ENCODE assay signal across 9 cellular contexts in genomic region chr3:15319575-15319974, GRCh38. TPM values are rescaled to one million over a fixed set of nuclear protein-coding genes. Genes with fewer than 3 reads are reported as not detected.
DNase-seq lines count a peak whose midpoint lies in the region; ATAC-seq and TF ChIP-seq lines count a peak whose summit lies in the region.
"Had no signal": no experiment of that assay in that cellular context is flagged by ENCODE, and none has a peak within 500 bp of the region (broad histone marks: within the 10 kb centered on the region; RNA-seq: fewer than 3 reads in every experiment).

No MANE protein-coding gene starts in this region.

- intact Hi-C loops in activated CD4-positive, alpha-beta T cell treated with anti-CD3 and anti-CD28 coated beads for 36 hours (cut with DNase I, micrococcal nuclease): no loop called here
- intact Hi-C loops in transverse colon (cut with DNase I; ENCODE audit: low total_unique reads): no loop called here

- H3K4me1 Mint-ChIP-seq in activated CD4-positive, alpha-beta T cell treated with anti-CD3 and anti-CD28 coated beads for 36 hours: peaks cover 74% of the 10 kb centered on the region
- H3K4me1 Mint-ChIP-seq in brain: peaks cover 67% of the 10 kb centered on the region

- H3K36me3 Mint-ChIP-seq in activated CD4-positive, alpha-beta T cell treated with anti-CD3 and anti-CD28 coated beads for 36 hours (ENCODE audit: low read depth): peaks cover 1% of the 10 kb centered on the region
- H3K36me3 Mint-ChIP-seq in brain: peaks cover 7% of the 10 kb centered on the region

- H3K4me3 Mint-ChIP-seq in activated CD4-positive, alpha-beta T cell treated with anti-CD3 and anti-CD28 coated beads for 36 hours: no peak overlapping the region
- peak overlapping the region in 4 of 5 experiments; percentile 19 to 70 (median 48) for H3K4me3 Mint-ChIP-seq in brain

- peaks cover 26 to 27% of the 10 kb centered on the region in 2 donors for H3K4me1 ChIP-seq in lung (ENCODE audit: control insufficient read depth in 2 of 2, insufficient read depth in 2 of 2, low read length in 2 of 2)
- H3K4me1 ChIP-seq in transverse colon: peaks cover 11 to 40% (median 13%) of the 10 kb centered on the region in 4 donors

- no peak for TF ChIP-seq CTCF in brain (conservative IDR thresholded peaks at IDR 0.05)
- TF ChIP-seq CTCF in lung (IDR thresholded peaks at IDR 0.05; ENCODE audit: control extremely low read depth, extremely low read depth): no peak
- no peak for TF ChIP-seq CTCF in transverse colon (IDR thresholded peaks at IDR 0.05)

- no peak for TF ChIP-seq POLR2A in transverse colon (IDR thresholded peaks at IDR 0.05)

- H3K9me3 ChIP-seq in lung (ENCODE audit: control insufficient read depth in 2 of 2, insufficient read depth in 1 of 2, low read length in 1 of 2): no peaks in the 10 kb centered on the region
- no peaks in the 10 kb centered on the region for H3K9me3 ChIP-seq in transverse colon

- CTCF ChIA-PET in activated CD4-positive, alpha-beta T cell treated with anti-CD3 and anti-CD28 coated beads for 36 hours (lab: Charles Lee): interaction anchor here (0.5 to 3.6 kb wide), 11 partner anchors 9 to 1233 kb away, joined by 3 to 24 read pairs (median 6); partner anchors contain the start of gene SH3BP5

- TF ChIP-seq EP300 in transverse colon (IDR thresholded peaks at IDR 0.05; ENCODE audit: low read depth): no peak

- ATAC-seq in activated CD4-positive, alpha-beta T cell treated with anti-CD3 and anti-CD28 coated beads for 36 hours: no peak
- ATAC-seq in lung (ENCODE audit: insufficient read depth, low FRiP score): peak; percentile 31
- no peak for ATAC-seq in GM21367 (IDR thresholded peaks at IDR 0.05; ENCODE audit: unreplicated experiment)

- H3K4me3 ChIP-seq in lung: no peak overlapping the region
- H3K4me3 ChIP-seq in transverse colon: no peak overlapping the region

- no peaks in the 10 kb centered on the region for H3K27me3 Mint-ChIP-seq in activated CD4-positive, alpha-beta T cell treated with anti-CD3 and anti-CD28 coated beads for 36 hours
- peaks cover 3% of the 10 kb centered on the region for H3K27me3 Mint-ChIP-seq in brain

- POLR2A ChIA-PET in activated CD4-positive, alpha-beta T cell treated with anti-CD3 and anti-CD28 coated beads for 36 hours (lab: Charles Lee): interaction anchor here (1.7 kb wide), 2 partner anchors 9 to 10 kb away, joined by 4 to 12 read pairs; no protein-coding TSS in a partner anchor

- H3K27me3 ChIP-seq in lung (ENCODE audit: control insufficient read depth, insufficient read depth) (no peaks in the 10 kb centered on the region), transverse colon (no peaks in the 10 kb centered on the region)

- DNase-seq in activated CD4-positive, alpha-beta T cell treated with anti-CD3 and anti-CD28 coated beads for 36 hours: no peak
- no peak for DNase-seq in activated CD4-positive, alpha-beta T cell treated with anti-CD3 and anti-CD28 coated beads, Interleukin-2, amount 50 U/mL, for 4 hours
- peak; percentile 83 for DNase-seq in lung (ENCODE audit: low spot score)
- DNase-seq in transverse colon: no peak
- no peak for DNase-seq in NCI-H187 (lab: John Stamatoyannopoulos, UW)
- DNase-seq in midbrain (lab: John Stamatoyannopoulos, UW): no peak
- DNase-seq: activated CD4-positive, CD25-positive, alpha-beta regulatory T cell had no signal

- H3K36me3 ChIP-seq in lung (ENCODE audit: control insufficient read depth in 2 of 2, insufficient read depth in 2 of 2, low read length in 2 of 2): peaks cover 0 to 3% of the 10 kb centered on the region in 2 donors
- no peaks in the 10 kb centered on the region for H3K36me3 ChIP-seq in transverse colon

- peak overlapping the region; percentile 44 for H3K27ac Mint-ChIP-seq in activated CD4-positive, alpha-beta T cell treated with anti-CD3 and anti-CD28 coated beads for 36 hours
- H3K27ac Mint-ChIP-seq in brain: peak overlapping the region in 4 of 5 experiments; percentile 15 to 95 (median 81)

- H3K9me3 Mint-ChIP-seq in activated CD4-positive, alpha-beta T cell treated with anti-CD3 and anti-CD28 coated beads for 36 hours (ENCODE audit: low read depth): no peaks in the 10 kb centered on the region
- no peaks in the 10 kb centered on the region for H3K9me3 Mint-ChIP-seq in brain

- WGBS in lung, 2 donors: 39 to 60% methylated on average over 4 of the region's 4 CpGs
- WGBS in transverse colon (ENCODE audit: low coverage in 1 of 2), 2 donors: 47 to 60% methylated on average over 4 of the region's 4 CpGs

- in situ Hi-C loops in transverse colon (cut with MboI; ENCODE audit: low pct_ligation_motif_present in 1 of 4, low pct_unique_long_range_greater_than_20kb in 1 of 4, low sequenced_read_pairs in 3 of 4): no loop called here

- H3K27ac ChIP-seq in lung (ENCODE audit: low read depth in 1 of 2, low read length in 1 of 2): peak overlapping the region; percentile 55 to 71
- peak overlapping the region; percentile 55 to 76 (median 64) for H3K27ac ChIP-seq in transverse colon

RNA-seq across cellular contexts. Expression of gene SH3BP5, which starts 12.8 kb away (rescaled TPM):
- total RNA-seq in activated CD4-positive, alpha-beta T cell treated with anti-CD3 and anti-CD28 coated beads for 36 hours: 1 to 10 TPM; 8.9 to 9.4 TPM
- 48.1 TPM for polyA plus RNA-seq in brain (ENCODE audit: insufficient read depth, low read depth, low replicate concordance)
- 10 to 100 TPM; 76.2 to 76.6 TPM for total RNA-seq in lung
- 10 to 100 TPM; 50.3 to 58.4 TPM for polyA plus RNA-seq in lung
- total RNA-seq in transverse colon: 10 to 100 TPM in 3 of 4 donors, 1 to 10 TPM in 1; 7.5 to 32.4 (median 15.8) TPM
